11 cellular contexts compared by ENCODE assay signal in genomic region chr6:88761237-88762031, GRCh38.
A peak's percentile ranks its signal among the peaks of the same experiment; 100 is the strongest.
DNase-seq lines count a peak whose midpoint lies in the region; ATAC-seq and TF ChIP-seq lines count a peak whose summit lies in the region.
"Had no signal": no experiment of that assay in that cellular context is flagged by ENCODE, and none has a peak within 500 bp of the region (broad histone marks: within the 10 kb centered on the region; RNA-seq: fewer than 3 reads in every experiment).

No MANE protein-coding gene starts in this region.

- no peaks in the 10 kb centered on the region for H4K20me1 ChIP-seq in neural progenitor cell (ENCODE audit: low read depth)

- no peak overlapping the region for H3K9ac ChIP-seq in neural progenitor cell

- H3K27ac ChIP-seq in neural progenitor cell: no peak overlapping the region
- H3K27ac ChIP-seq: VCaP had no signal

- no peaks in the 10 kb centered on the region for H3K79me2 ChIP-seq in neural progenitor cell (ENCODE audit: low read depth)

- no peaks in the 10 kb centered on the region for H3F3A ChIP-seq in neural progenitor cell (ENCODE audit: low read depth)

- H3K4me3 Mint-ChIP-seq in neural progenitor cell: no peak overlapping the region

- peak; percentile 56 for ATAC-seq in GM21737 (IDR thresholded peaks at IDR 0.05; ENCODE audit: unreplicated experiment)
- ATAC-seq in HG03558 (IDR thresholded peaks at IDR 0.05; ENCODE audit: extremely low read depth, unreplicated experiment): peak; percentile 69
- ATAC-seq in HG03139 (IDR thresholded peaks at IDR 0.05; ENCODE audit: unreplicated experiment): no peak
- ATAC-seq: sciatic nerve had no signal

- TF ChIP-seq CTCF in neural progenitor cell (IDR thresholded peaks at IDR 0.05): peak; percentile 46

- no peaks in the 10 kb centered on the region for H3K9me3 Mint-ChIP-seq in neural progenitor cell

- no peaks in the 10 kb centered on the region for H3K36me3 ChIP-seq in neural progenitor cell

- no peak overlapping the region for H3K4me3 ChIP-seq in neural progenitor cell

- H3K27ac Mint-ChIP-seq in neural progenitor cell: no peak overlapping the region

- peaks cover 9% of the 10 kb centered on the region for H3K36me3 Mint-ChIP-seq in neural progenitor cell

- DNase-seq in NCI-H2171 treated with DMSO at 0.1 percent for 48 hours (lab: John Stamatoyannopoulos, UW) (peak; percentile 4), NCI-H2171 (lab: John Stamatoyannopoulos, UW) (no peak), neural progenitor cell (ENCODE audit: low spot score) (peak; percentile 25), inferior parietal cortex (ENCODE audit: extremely low spot score) (no peak), AG20443 (ENCODE audit: low spot score) (no peak)
- DNase-seq: GOT3 had no signal

- no peak overlapping the region for H3K4me2 ChIP-seq in neural progenitor cell

- no peak overlapping the region for H2AFZ ChIP-seq in neural progenitor cell (replicated peaks)

- H3K4me1 Mint-ChIP-seq in neural progenitor cell: no peaks in the 10 kb centered on the region

- H3K4me1 ChIP-seq in neural progenitor cell: peaks cover 7% of the 10 kb centered on the region

- H3K9me3 ChIP-seq in neural progenitor cell (ENCODE audit: low read depth): no peaks in the 10 kb centered on the region

- H3K27me3 ChIP-seq in neural progenitor cell: no peaks in the 10 kb centered on the region

- no peaks in the 10 kb centered on the region for H3K27me3 Mint-ChIP-seq in neural progenitor cell (ENCODE audit: insufficient read depth, low read depth)

Comparison
In these comparisons a context has a peak if more than half of its experiments do, and no peak if none do; other contexts are left out.
1. DNase-seq: peak in NCI-H2171 treated with DMSO at 0.1 percent for 48 hours (single experiment) and neural progenitor cell (single experiment); none in NCI-H2171 (single experiment), inferior parietal cortex (single experiment) and AG20443 (single experiment).